1 cellular context compared by ENCODE assay signal in the genomic region with DNA sequence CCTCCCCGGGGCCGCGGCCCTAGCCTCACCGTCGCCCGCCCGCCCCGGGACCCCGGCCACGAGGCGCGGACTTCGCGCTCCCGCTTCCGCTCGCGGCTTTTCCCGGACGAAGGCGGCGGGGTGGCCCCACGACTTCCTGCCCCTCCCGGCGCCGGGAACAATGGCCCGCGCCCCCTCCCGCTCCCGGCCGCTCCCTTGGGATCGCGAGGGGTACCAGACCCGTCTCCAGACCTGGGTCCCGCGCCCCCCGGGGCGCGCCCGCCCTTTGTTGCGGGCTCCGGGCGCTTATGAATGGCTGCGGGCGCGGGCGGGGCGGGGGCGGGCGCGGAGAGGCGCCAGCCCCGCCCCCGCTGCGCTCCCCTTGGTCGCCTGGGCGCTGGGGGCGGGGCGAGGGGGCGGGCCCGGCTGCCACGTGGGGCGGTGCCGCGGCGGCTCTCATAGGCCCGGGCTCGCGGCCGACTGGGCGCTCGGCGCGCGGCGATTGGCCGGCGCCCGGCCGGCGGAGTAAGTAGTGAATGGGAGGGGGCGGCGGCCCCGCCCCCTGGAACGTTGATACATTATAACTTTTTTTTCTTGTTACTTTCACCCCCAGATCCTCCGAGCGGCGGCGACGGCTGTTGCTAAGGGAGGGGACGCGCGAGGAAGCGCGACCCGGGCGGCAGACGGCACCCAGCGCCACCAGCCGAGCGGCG.
TF ChIP-seq lines count a peak whose summit lies in the region.

No MANE protein-coding gene starts in this region.

TF ChIP-seq in WTC11, 78 proteins besides CTCF, POLR2A, EP300 and RAD21 (continued from another document and continues in another):
- TF ChIP-seq, protein P1, sequence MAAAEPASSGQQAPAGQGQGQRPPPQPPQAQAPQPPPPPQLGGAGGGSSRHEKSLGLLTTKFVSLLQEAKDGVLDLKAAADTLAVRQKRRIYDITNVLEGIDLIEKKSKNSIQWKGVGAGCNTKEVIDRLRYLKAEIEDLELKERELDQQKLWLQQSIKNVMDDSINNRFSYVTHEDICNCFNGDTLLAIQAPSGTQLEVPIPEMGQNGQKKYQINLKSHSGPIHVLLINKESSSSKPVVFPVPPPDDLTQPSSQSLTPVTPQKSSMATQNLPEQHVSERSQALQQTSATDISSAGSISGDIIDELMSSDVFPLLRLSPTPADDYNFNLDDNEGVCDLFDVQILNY (CRISPR knock-in tag; IDR thresholded peaks at IDR 0.05) = 0 out of 2 replicates have a peak, but pooled peaks have one; percentile 25
- TF ChIP-seq SMAD4 (CRISPR knock-in tag; IDR thresholded peaks at IDR 0.05) = no peak
- no peak for TF ChIP-seq ZNF671 (CRISPR knock-in tag; IDR thresholded peaks at IDR 0.05)
- TF ChIP-seq NFE2L1 (CRISPR knock-in tag; IDR thresholded peaks at IDR 0.05) = no peak
- no peak; the same call in 1 of the 2 replicates for TF ChIP-seq ZMAT4 (CRISPR knock-in tag; IDR thresholded peaks at IDR 0.05)
- no peak; the same call in 1 of the 2 replicates for TF ChIP-seq ZNF317 (CRISPR knock-in tag; IDR thresholded peaks at IDR 0.05; ENCODE audit: borderline replicate concordance, low read depth)
- no peak for TF ChIP-seq ZNF396 (CRISPR knock-in tag; IDR thresholded peaks at IDR 0.05; ENCODE audit: borderline replicate concordance)
- TF ChIP-seq, protein P2, sequence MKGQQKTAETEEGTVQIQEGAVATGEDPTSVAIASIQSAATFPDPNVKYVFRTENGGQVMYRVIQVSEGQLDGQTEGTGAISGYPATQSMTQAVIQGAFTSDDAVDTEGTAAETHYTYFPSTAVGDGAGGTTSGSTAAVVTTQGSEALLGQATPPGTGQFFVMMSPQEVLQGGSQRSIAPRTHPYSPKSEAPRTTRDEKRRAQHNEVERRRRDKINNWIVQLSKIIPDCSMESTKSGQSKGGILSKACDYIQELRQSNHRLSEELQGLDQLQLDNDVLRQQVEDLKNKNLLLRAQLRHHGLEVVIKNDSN (CRISPR knock-in tag; IDR thresholded peaks at IDR 0.05) = peak; percentile 44; the same call in 1 of the 2 replicates
- no peak for TF ChIP-seq GTF2I (CRISPR knock-in tag; conservative IDR thresholded peaks at IDR 0.05)
- TF ChIP-seq GABPB1 (CRISPR knock-in tag; IDR thresholded peaks at IDR 0.05) = peak; percentile 32; the same call in 1 of the 2 replicates
- TF ChIP-seq RORB (CRISPR knock-in tag; IDR thresholded peaks at IDR 0.05) = no peak
- TF ChIP-seq ERG (CRISPR knock-in tag; IDR thresholded peaks at IDR 0.05) = peak; percentile 51; the same call in 1 of the 2 replicates
- TF ChIP-seq E2F4 (CRISPR knock-in tag; IDR thresholded peaks at IDR 0.05; ENCODE audit: borderline replicate concordance, low read depth) = no peak
- TF ChIP-seq ZNF423 (CRISPR knock-in tag; IDR thresholded peaks at IDR 0.05) = peak; percentile 85
- TF ChIP-seq ZNF138 (CRISPR knock-in tag; conservative IDR thresholded peaks at IDR 0.05) = no peak
- 0 out of 2 replicates have a peak, but pooled peaks have one; percentile 23 for TF ChIP-seq FOXK1 (CRISPR knock-in tag; IDR thresholded peaks at IDR 0.05)
- TF ChIP-seq ZNF263 (CRISPR knock-in tag; IDR thresholded peaks at IDR 0.05; ENCODE audit: low read depth) = no peak
- no peak for TF ChIP-seq IRF2 (CRISPR knock-in tag; IDR thresholded peaks at IDR 0.05; ENCODE audit: borderline replicate concordance, low read depth)
- TF ChIP-seq SOX15 (CRISPR knock-in tag; IDR thresholded peaks at IDR 0.05) = no peak
- no peak for TF ChIP-seq ZNF232 (CRISPR knock-in tag; IDR thresholded peaks at IDR 0.05)
- no peak for TF ChIP-seq FOXP1 (CRISPR knock-in tag; IDR thresholded peaks at IDR 0.05; ENCODE audit: borderline replicate concordance)
- TF ChIP-seq, protein P3, sequence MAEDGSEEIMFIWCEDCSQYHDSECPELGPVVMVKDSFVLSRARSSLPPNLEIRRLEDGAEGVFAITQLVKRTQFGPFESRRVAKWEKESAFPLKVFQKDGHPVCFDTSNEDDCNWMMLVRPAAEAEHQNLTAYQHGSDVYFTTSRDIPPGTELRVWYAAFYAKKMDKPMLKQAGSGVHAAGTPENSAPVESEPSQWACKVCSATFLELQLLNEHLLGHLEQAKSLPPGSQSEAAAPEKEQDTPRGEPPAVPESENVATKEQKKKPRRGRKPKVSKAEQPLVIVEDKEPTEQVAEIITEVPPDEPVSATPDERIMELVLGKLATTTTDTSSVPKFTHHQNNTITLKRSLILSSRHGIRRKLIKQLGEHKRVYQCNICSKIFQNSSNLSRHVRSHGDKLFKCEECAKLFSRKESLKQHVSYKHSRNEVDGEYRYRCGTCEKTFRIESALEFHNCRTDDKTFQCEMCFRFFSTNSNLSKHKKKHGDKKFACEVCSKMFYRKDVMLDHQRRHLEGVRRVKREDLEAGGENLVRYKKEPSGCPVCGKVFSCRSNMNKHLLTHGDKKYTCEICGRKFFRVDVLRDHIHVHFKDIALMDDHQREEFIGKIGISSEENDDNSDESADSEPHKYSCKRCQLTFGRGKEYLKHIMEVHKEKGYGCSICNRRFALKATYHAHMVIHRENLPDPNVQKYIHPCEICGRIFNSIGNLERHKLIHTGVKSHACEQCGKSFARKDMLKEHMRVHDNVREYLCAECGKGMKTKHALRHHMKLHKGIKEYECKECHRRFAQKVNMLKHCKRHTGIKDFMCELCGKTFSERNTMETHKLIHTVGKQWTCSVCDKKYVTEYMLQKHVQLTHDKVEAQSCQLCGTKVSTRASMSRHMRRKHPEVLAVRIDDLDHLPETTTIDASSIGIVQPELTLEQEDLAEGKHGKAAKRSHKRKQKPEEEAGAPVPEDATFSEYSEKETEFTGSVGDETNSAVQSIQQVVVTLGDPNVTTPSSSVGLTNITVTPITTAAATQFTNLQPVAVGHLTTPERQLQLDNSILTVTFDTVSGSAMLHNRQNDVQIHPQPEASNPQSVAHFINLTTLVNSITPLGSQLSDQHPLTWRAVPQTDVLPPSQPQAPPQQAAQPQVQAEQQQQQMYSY (CRISPR knock-in tag; IDR thresholded peaks at IDR 0.05) = no peak
- TF ChIP-seq, protein P4, sequence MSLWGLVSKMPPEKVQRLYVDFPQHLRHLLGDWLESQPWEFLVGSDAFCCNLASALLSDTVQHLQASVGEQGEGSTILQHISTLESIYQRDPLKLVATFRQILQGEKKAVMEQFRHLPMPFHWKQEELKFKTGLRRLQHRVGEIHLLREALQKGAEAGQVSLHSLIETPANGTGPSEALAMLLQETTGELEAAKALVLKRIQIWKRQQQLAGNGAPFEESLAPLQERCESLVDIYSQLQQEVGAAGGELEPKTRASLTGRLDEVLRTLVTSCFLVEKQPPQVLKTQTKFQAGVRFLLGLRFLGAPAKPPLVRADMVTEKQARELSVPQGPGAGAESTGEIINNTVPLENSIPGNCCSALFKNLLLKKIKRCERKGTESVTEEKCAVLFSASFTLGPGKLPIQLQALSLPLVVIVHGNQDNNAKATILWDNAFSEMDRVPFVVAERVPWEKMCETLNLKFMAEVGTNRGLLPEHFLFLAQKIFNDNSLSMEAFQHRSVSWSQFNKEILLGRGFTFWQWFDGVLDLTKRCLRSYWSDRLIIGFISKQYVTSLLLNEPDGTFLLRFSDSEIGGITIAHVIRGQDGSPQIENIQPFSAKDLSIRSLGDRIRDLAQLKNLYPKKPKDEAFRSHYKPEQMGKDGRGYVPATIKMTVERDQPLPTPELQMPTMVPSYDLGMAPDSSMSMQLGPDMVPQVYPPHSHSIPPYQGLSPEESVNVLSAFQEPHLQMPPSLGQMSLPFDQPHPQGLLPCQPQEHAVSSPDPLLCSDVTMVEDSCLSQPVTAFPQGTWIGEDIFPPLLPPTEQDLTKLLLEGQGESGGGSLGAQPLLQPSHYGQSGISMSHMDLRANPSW (CRISPR knock-in tag; conservative IDR thresholded peaks at IDR 0.05; ENCODE audit: low read depth) = no peak
- TF ChIP-seq RELA (CRISPR knock-in tag; IDR thresholded peaks at IDR 0.05; ENCODE audit: borderline replicate concordance) = no peak
- no peak for TF ChIP-seq CDX4 (CRISPR knock-in tag; IDR thresholded peaks at IDR 0.05; ENCODE audit: borderline replicate concordance)
- no peak for TF ChIP-seq ZNF416 (CRISPR knock-in tag; IDR thresholded peaks at IDR 0.05)
- no peak for TF ChIP-seq PREB (CRISPR knock-in tag; IDR thresholded peaks at IDR 0.05; ENCODE audit: borderline replicate concordance)
- TF ChIP-seq, protein P5, sequence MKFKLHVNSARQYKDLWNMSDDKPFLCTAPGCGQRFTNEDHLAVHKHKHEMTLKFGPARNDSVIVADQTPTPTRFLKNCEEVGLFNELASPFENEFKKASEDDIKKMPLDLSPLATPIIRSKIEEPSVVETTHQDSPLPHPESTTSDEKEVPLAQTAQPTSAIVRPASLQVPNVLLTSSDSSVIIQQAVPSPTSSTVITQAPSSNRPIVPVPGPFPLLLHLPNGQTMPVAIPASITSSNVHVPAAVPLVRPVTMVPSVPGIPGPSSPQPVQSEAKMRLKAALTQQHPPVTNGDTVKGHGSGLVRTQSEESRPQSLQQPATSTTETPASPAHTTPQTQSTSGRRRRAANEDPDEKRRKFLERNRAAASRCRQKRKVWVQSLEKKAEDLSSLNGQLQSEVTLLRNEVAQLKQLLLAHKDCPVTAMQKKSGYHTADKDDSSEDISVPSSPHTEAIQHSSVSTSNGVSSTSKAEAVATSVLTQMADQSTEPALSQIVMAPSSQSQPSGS (CRISPR knock-in tag; IDR thresholded peaks at IDR 0.05; ENCODE audit: borderline replicate concordance, low read depth) = no peak
- TF ChIP-seq, protein P6, sequence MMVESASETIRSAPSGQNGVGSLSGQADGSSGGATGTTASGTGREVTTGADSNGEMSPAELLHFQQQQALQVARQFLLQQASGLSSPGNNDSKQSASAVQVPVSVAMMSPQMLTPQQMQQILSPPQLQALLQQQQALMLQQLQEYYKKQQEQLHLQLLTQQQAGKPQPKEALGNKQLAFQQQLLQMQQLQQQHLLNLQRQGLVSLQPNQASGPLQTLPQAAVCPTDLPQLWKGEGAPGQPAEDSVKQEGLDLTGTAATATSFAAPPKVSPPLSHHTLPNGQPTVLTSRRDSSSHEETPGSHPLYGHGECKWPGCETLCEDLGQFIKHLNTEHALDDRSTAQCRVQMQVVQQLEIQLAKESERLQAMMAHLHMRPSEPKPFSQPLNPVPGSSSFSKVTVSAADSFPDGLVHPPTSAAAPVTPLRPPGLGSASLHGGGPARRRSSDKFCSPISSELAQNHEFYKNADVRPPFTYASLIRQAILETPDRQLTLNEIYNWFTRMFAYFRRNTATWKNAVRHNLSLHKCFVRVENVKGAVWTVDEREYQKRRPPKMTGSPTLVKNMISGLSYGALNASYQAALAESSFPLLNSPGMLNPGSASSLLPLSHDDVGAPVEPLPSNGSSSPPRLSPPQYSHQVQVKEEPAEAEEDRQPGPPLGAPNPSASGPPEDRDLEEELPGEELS (CRISPR knock-in tag; IDR thresholded peaks at IDR 0.05) = 0 out of 2 replicates have a peak, but pooled peaks have one; percentile 7
- no peak for TF ChIP-seq CREB1 (CRISPR knock-in tag; IDR thresholded peaks at IDR 0.05)
- no peak for TF ChIP-seq TCF7 (CRISPR knock-in tag; IDR thresholded peaks at IDR 0.05; ENCODE audit: low read depth)
- no peak for TF ChIP-seq ESRRA (CRISPR knock-in tag; IDR thresholded peaks at IDR 0.05; ENCODE audit: borderline replicate concordance)
- no peak for TF ChIP-seq NR3C1 (CRISPR knock-in tag; conservative IDR thresholded peaks at IDR 0.05; ENCODE audit: low read depth)
- no peak for TF ChIP-seq FOXJ3 (CRISPR knock-in tag; IDR thresholded peaks at IDR 0.05; ENCODE audit: borderline replicate concordance)
- TF ChIP-seq TP53 (CRISPR knock-in tag; IDR thresholded peaks at IDR 0.05) = no peak
